ENCODE assay signal across 8 cellular contexts in genomic region chr1:1116701-1117468, GRCh38. TPM values are rescaled to one million over a fixed set of nuclear protein-coding genes. Genes with fewer than 3 reads are reported as not detected.
DNase-seq lines count a peak whose midpoint lies in the region; ATAC-seq and TF ChIP-seq lines count a peak whose summit lies in the region.

No MANE protein-coding gene starts in this region.

- no peak overlapping the region for H2BK120ac ChIP-seq in H9 (ENCODE audit: low read depth, low read length, poor library complexity, severe bottlenecking)

- CTCF ChIA-PET in A673 (lab: Charles Lee) = no interaction called here

- intact Hi-C loops in A673 (cut with micrococcal nuclease; ENCODE audit: unreplicated experiment) = loop anchor here (10.0 kb wide), 2 partner anchors 82 to 258 kb away; partner anchors contain the start of gene AURKAIP1
- intact Hi-C loops in activated CD4-positive, alpha-beta T cell treated with anti-CD3 and anti-CD28 coated beads, Interleukin-2, amount 10 ng/mL, durations not matched to agents 24 days and 14 days (cut with micrococcal nuclease) = loop anchor here (1.0 to 2.0 kb wide), 4 partner anchors 84 to 192 kb away; partner anchors contain the start of genes PUSL1, TNFRSF4 and UBE2J2

- no peak overlapping the region for H3K9ac ChIP-seq in H9 (ENCODE audit: extremely low read depth, insufficient read length, low read length)

- H3K9me3 Mint-ChIP-seq in H9 = peaks cover 8 to 15% of the 10 kb centered on the region in 2 experiments
- peaks cover 13% of the 10 kb centered on the region for H3K9me3 Mint-ChIP-seq in activated CD4-positive, alpha-beta T cell treated with anti-CD3 and anti-CD28 coated beads, Interleukin-2, amount 10 ng/mL, durations not matched to agents 24 days and 14 days

- no peak overlapping the region for H3T11ph ChIP-seq in H9 (ENCODE audit: low read length)

- H2AFZ ChIP-seq in H9 (ENCODE audit: low read length) = no peak overlapping the region
- peak overlapping the region; percentile 51 for H2AFZ ChIP-seq in osteoblast (ENCODE audit: low read length)

- no CpG with 5 or more reads among the region's 47 CpGs for WGBS in H9 (ENCODE audit: extremely low coverage, insufficient read length, low lambda C conversion rate)
- 8% methylated on average over 31 to 47 of the region's 47 CpGs for WGBS in esophagus, 2 donors

- DNase-seq in A673 (ENCODE audit: low spot score) (peak; percentile 45), H9 (no peak), osteoblast (ENCODE audit: insufficient read length, low spot score, missing footprints) (peak; percentile 93), A172 (ENCODE audit: low spot score) (no peak)
- DNase-seq in activated CD4-positive, alpha-beta T cell treated with anti-CD3 and anti-CD28 coated beads, Interleukin-2, amount 10 ng/mL, durations not matched to agents 24 days and 14 days = peak; percentile 82

- peaks cover 41% of the 10 kb centered on the region for H3K27me3 Mint-ChIP-seq in H9 (ENCODE audit: low read depth)
- H3K27me3 Mint-ChIP-seq in activated CD4-positive, alpha-beta T cell treated with anti-CD3 and anti-CD28 coated beads, Interleukin-2, amount 10 ng/mL, durations not matched to agents 24 days and 14 days = peaks cover 9% of the 10 kb centered on the region

- H3K4me3 ChIP-seq in A673 (ENCODE audit: low read depth, low read length, poor library complexity, severe bottlenecking) (peak overlapping the region; percentile 94), esophagus (ENCODE audit: low read depth in 1 of 2, low read length in 2 of 2) (peak overlapping the region; percentile 64 to 70), osteoblast (ENCODE audit: insufficient read depth, low read length) (peak overlapping the region; percentile 83)

- H3K79me2 ChIP-seq in H9 (ENCODE audit: insufficient read depth, low read length) = no peaks in the 10 kb centered on the region; the same call in 1 of the 2 replicates
- peaks cover 12% of the 10 kb centered on the region for H3K79me2 ChIP-seq in osteoblast (ENCODE audit: insufficient read depth, low read length)

- H3K4me1 ChIP-seq in A673 (ENCODE audit: insufficient read depth, low read length, poor library complexity, severe bottlenecking) = peaks cover 9% of the 10 kb centered on the region
- H3K4me1 ChIP-seq in H9 (ENCODE audit: insufficient read depth, low read length) = no peaks in the 10 kb centered on the region; the same call in 1 of the 2 replicates
- H3K4me1 ChIP-seq in esophagus (ENCODE audit: control insufficient read depth in 2 of 2, insufficient read depth in 2 of 2, low read length in 1 of 2) = peaks cover 2 to 7% of the 10 kb centered on the region in 2 donors
- H3K4me1 ChIP-seq in osteoblast (ENCODE audit: insufficient read depth, low read length) = no peaks in the 10 kb centered on the region

- H2BK20ac ChIP-seq in H9 (ENCODE audit: low read depth, low read length, poor library complexity, severe bottlenecking) = no peak overlapping the region

- H3K23ac ChIP-seq in H9 (ENCODE audit: insufficient read length, low read depth, low read length) = no peak overlapping the region

- H3K79me1 ChIP-seq in H9 (ENCODE audit: insufficient read depth, low read depth, low read length, poor library complexity, severe bottlenecking) = no peaks in the 10 kb centered on the region

- H3K14ac ChIP-seq in H9 (ENCODE audit: insufficient read depth, low read length) = no peak overlapping the region

- H3K27ac Mint-ChIP-seq in H9 = no peak overlapping the region
- no peak overlapping the region for H3K27ac Mint-ChIP-seq in activated CD4-positive, alpha-beta T cell treated with anti-CD3 and anti-CD28 coated beads, Interleukin-2, amount 10 ng/mL, durations not matched to agents 24 days and 14 days

- H4K20me1 ChIP-seq in H9 (ENCODE audit: control insufficient read depth, insufficient read depth, insufficient read length) (no peaks in the 10 kb centered on the region), osteoblast (ENCODE audit: insufficient read depth, low read length) (no peaks in the 10 kb centered on the region)

- no peak overlapping the region for H4K5ac ChIP-seq in H9 (ENCODE audit: insufficient read length, low read depth, low read length)

- H3K56ac ChIP-seq in H9 (ENCODE audit: insufficient read length, low read depth, low read length) = no peak overlapping the region

- no peak overlapping the region for H2BK12ac ChIP-seq in H9 (ENCODE audit: insufficient read length, low read depth, low read length)

- TF ChIP-seq CTCF in A673 (conservative IDR thresholded peaks at IDR 0.05; ENCODE audit: low read depth, low read length) = no peak
- no peak for TF ChIP-seq CTCF in H9 (conservative IDR thresholded peaks at IDR 0.05)
- no peak for TF ChIP-seq CTCF in osteoblast (IDR thresholded peaks at IDR 0.05; ENCODE audit: extremely low read depth, low read depth, low read length)

- H3K36me3 ChIP-seq in A673 (ENCODE audit: insufficient read depth, low read length, poor library complexity, severe bottlenecking) (peaks cover 10% of the 10 kb centered on the region), esophagus (ENCODE audit: control insufficient read depth in 2 of 2, insufficient read depth in 2 of 2, low read length in 1 of 2) (peaks cover 0 to 8% of the 10 kb centered on the region in 2 donors), osteoblast (ENCODE audit: insufficient read depth, low read length) (no peaks in the 10 kb centered on the region)

- H3K23me2 ChIP-seq in H9 (ENCODE audit: insufficient read length, low read depth, low read length, poor library complexity, severe bottlenecking) = peaks cover 8% of the 10 kb centered on the region

- no peak overlapping the region for H2AK5ac ChIP-seq in H9 (ENCODE audit: insufficient read length, low read length)

- H3K27me3 ChIP-seq in A673 (replicated peaks; ENCODE audit: insufficient read depth, low read depth, low read length, poor library complexity) (no peaks in the 10 kb centered on the region), H9 (ENCODE audit: insufficient read depth, low read length) (peaks cover 3% of the 10 kb centered on the region; the same call in 1 of the 2 replicates), esophagus (ENCODE audit: control insufficient read depth in 1 of 2, insufficient read depth in 2 of 2, low read length in 2 of 2) (no peaks in the 10 kb centered on the region), osteoblast (ENCODE audit: insufficient read depth, low read length) (peaks cover 8% of the 10 kb centered on the region)

- peaks cover 17 to 20% of the 10 kb centered on the region in 2 experiments for H3K4me1 Mint-ChIP-seq in H9
- H3K4me1 Mint-ChIP-seq in activated CD4-positive, alpha-beta T cell treated with anti-CD3 and anti-CD28 coated beads, Interleukin-2, amount 10 ng/mL, durations not matched to agents 24 days and 14 days = peaks cover 9% of the 10 kb centered on the region

- peak overlapping the region; percentile 44 to 70; a peak in 4 of 5 replicates for H3K4me3 Mint-ChIP-seq in H9
- H3K4me3 Mint-ChIP-seq in activated CD4-positive, alpha-beta T cell treated with anti-CD3 and anti-CD28 coated beads, Interleukin-2, amount 10 ng/mL, durations not matched to agents 24 days and 14 days = peak overlapping the region; percentile 73

- no peak overlapping the region for H3K4ac ChIP-seq in H9 (ENCODE audit: low read depth, low read length)

- peaks cover 16 to 26% (median 16%) of the 10 kb centered on the region in 3 experiments for H3K36me3 Mint-ChIP-seq in H9 (ENCODE audit: insufficient read depth in 1 of 3, low read depth in 3 of 3)
- peaks cover 23% of the 10 kb centered on the region for H3K36me3 Mint-ChIP-seq in activated CD4-positive, alpha-beta T cell treated with anti-CD3 and anti-CD28 coated beads, Interleukin-2, amount 10 ng/mL, durations not matched to agents 24 days and 14 days (ENCODE audit: low read depth)

- H2BK5ac ChIP-seq in H9 (ENCODE audit: insufficient read length, low read length) = no peak overlapping the region

- H3K27ac ChIP-seq in A673 (ENCODE audit: low read depth, low read length, poor library complexity, severe bottlenecking) (no peak overlapping the region), H9 (ENCODE audit: insufficient read length, low read depth, low read length) (no peak overlapping the region), esophagus (ENCODE audit: low read depth in 2 of 2, low read length in 1 of 2) (peak overlapping the region; percentile 32 to 54), osteoblast (ENCODE audit: low read depth, low read length) (no peak overlapping the region)

- BruUV-seq in A673 (replicated peaks; lab: Mats Ljungman, UMichigan) = no TSS peak

- H3K18ac ChIP-seq in H9 (ENCODE audit: insufficient read length, low read depth, low read length) = no peak overlapping the region

- ATAC-seq in GM21717 (IDR thresholded peaks at IDR 0.05; ENCODE audit: unreplicated experiment) (no peak), HG03354 (IDR thresholded peaks at IDR 0.05; ENCODE audit: poor library complexity, severe bottlenecking, unreplicated experiment) (no peak)

- POLR2A ChIA-PET in A673 (lab: Charles Lee; ENCODE audit: low non-redundant PET) = no interaction called here

- peak overlapping the region; percentile 27 for H3K4me2 ChIP-seq in H9 (ENCODE audit: insufficient read depth, insufficient read length, low read length)
- H3K4me2 ChIP-seq in osteoblast (ENCODE audit: insufficient read depth, low read length) = peak overlapping the region; percentile 79

- H3K9me3 ChIP-seq in A673 (ENCODE audit: low read depth, low read length, poor library complexity, severe bottlenecking) (no peaks in the 10 kb centered on the region), H9 (ENCODE audit: control insufficient read depth, low read depth, low read length) (peaks cover 7% of the 10 kb centered on the region), esophagus (ENCODE audit: control insufficient read depth in 2 of 2, insufficient read depth in 1 of 2, low read depth in 1 of 2, low read length in 1 of 2) (peaks cover 0 to 7% of the 10 kb centered on the region in 2 donors), osteoblast (ENCODE audit: low read depth, low read length) (no peaks in the 10 kb centered on the region)

- H4K8ac ChIP-seq in H9 (replicated peaks; ENCODE audit: insufficient read length, low read depth, low read length) = no peak overlapping the region

- H4K91ac ChIP-seq in H9 (ENCODE audit: insufficient read length, low read depth, low read length) = no peak overlapping the region

- no peak overlapping the region for H2BK15ac ChIP-seq in H9 (ENCODE audit: low read depth, low read length)

RNA-seq across cellular contexts. Expression of gene C1orf159, which starts 1.0 kb away (rescaled TPM):
- total RNA-seq in A673 (2021) (26.8 and 28.4 TPM in 2 replicates), H9 (2021) (10.1 and 12.3 TPM in 2 replicates), osteoblast (5.4 and 8.5 TPM in 2 replicates)
- total RNA-seq in activated CD4-positive, alpha-beta T cell treated with anti-CD3 and anti-CD28 coated beads, Interleukin-2, amount 10 ng/mL, durations not matched to agents 24 days and 14 days = 24.5 and 28.0 TPM in 2 replicates
- 10 to 100 TPM; 13.0 to 27.5 TPM for polyA plus RNA-seq in esophagus
- 8.2 and 10.0 TPM in 2 replicates for total RNA-seq in A172 (2014; rRNA removed; shearing (Covaris generic))

RNA-seq across cellular contexts. Expression of gene RNF223, which starts 42.8 kb away (rescaled TPM):
- total RNA-seq in A673 (2021) (not detected in 2 replicates), H9 (2021) (not detected in 2 replicates), osteoblast (not detected in 2 replicates)
- not detected in 2 replicates for total RNA-seq in activated CD4-positive, alpha-beta T cell treated with anti-CD3 and anti-CD28 coated beads, Interleukin-2, amount 10 ng/mL, durations not matched to agents 24 days and 14 days
- 10 to 100 TPM; 28.2 to 44.2 TPM for polyA plus RNA-seq in esophagus
- total RNA-seq in A172 (2014; rRNA removed; shearing (Covaris generic)) = not detected in 2 replicates

RNA-seq across cellular contexts. Expression of gene TTLL10, which starts 56.8 kb away (rescaled TPM):
- not detected in 2 replicates for total RNA-seq in A673 (2021)
- 0.68 and 0.79 TPM in 2 replicates for total RNA-seq in H9 (2021)
- total RNA-seq in activated CD4-positive, alpha-beta T cell treated with anti-CD3 and anti-CD28 coated beads, Interleukin-2, amount 10 ng/mL, durations not matched to agents 24 days and 14 days = not detected in 2 replicates
- under 1 TPM; 0.28 to 0.43 TPM for polyA plus RNA-seq in esophagus
- total RNA-seq in osteoblast = not detected in 2 replicates
- not detected in 2 replicates for total RNA-seq in A172 (2014; rRNA removed; shearing (Covaris generic))

Comparison
In these comparisons a context has a peak if more than half of its experiments do, and no peak if none do; other contexts are left out.
1. DNase-seq: peak in A673 (single experiment), activated CD4-positive, alpha-beta T cell treated with anti-CD3 and anti-CD28 coated beads, Interleukin-2, amount 10 ng/mL, durations not matched to agents 24 days and 14 days (single experiment) and osteoblast (single experiment); none in H9 (single experiment) and A172 (single experiment).
2. H3K27ac ChIP-seq: peak in esophagus (2 of 2); none in A673 (single experiment), H9 (single experiment) and osteoblast (single experiment).
3. Peak in every context shown above with its lines, with median percentiles within 50 percentile points of each other: H3K4me3 ChIP-seq.